Comparison of ENCODE assay signal across 8 cellular contexts in genomic region chr14:103332143-103332919, GRCh38. TPM values are rescaled to one million over a fixed set of nuclear protein-coding genes. Genes with fewer than 3 reads are reported as not detected.
DNase-seq lines count a peak whose midpoint lies in the region; ATAC-seq and TF ChIP-seq lines count a peak whose summit lies in the region.

No MANE protein-coding gene starts in this region.

- peaks cover 45% of the 10 kb centered on the region for H3K4me1 Mint-ChIP-seq in stimulated activated naive CD8-positive, alpha-beta T cell treated with anti-CD3 and anti-CD28 coated beads, Interleukin-15, Interleukin-2, amounts not matched to agents 100 ng/mL and 50 ng/mL, for 24 hours (ENCODE audit: low read depth)
- peaks cover 24% of the 10 kb centered on the region for H3K4me1 Mint-ChIP-seq in activated CD8-positive, alpha-beta T cell treated with anti-CD3 and anti-CD28 coated beads, Interleukin-2, amount 10 ng/mL, durations not matched to agents 7 days and 5 days (ENCODE audit: low read depth)

- POLR2A ChIA-PET in activated CD8-positive, alpha-beta T cell treated with anti-CD3 and anti-CD28 coated beads, Interleukin-2, amount 10 ng/mL, durations not matched to agents 7 days and 5 days (lab: Charles Lee): interaction anchor here (0.7 to 2.2 kb wide), 3 partner anchors 13 to 226 kb away, joined by 3 to 5 read pairs (median 5); no protein-coding TSS in a partner anchor

- intact Hi-C loops in right lobe of liver (cut with DNase I): no loop called here

- peaks cover 23% of the 10 kb centered on the region for H3K36me3 Mint-ChIP-seq in stimulated activated naive CD8-positive, alpha-beta T cell treated with anti-CD3 and anti-CD28 coated beads, Interleukin-15, Interleukin-2, amounts not matched to agents 100 ng/mL and 50 ng/mL, for 24 hours (ENCODE audit: low read depth)
- peaks cover 27% of the 10 kb centered on the region for H3K36me3 Mint-ChIP-seq in activated CD8-positive, alpha-beta T cell treated with anti-CD3 and anti-CD28 coated beads, Interleukin-2, amount 10 ng/mL, durations not matched to agents 7 days and 5 days (ENCODE audit: low read depth)

- H3K4me3 ChIP-seq in right lobe of liver: peak overlapping the region; percentile 91

- H3K4me1 ChIP-seq in right lobe of liver: peaks cover 0 to 32% (median 12%) of the 10 kb centered on the region in 4 donors

- no peaks in the 10 kb centered on the region for H3K27me3 Mint-ChIP-seq in stimulated activated naive CD8-positive, alpha-beta T cell treated with anti-CD3 and anti-CD28 coated beads, Interleukin-15, Interleukin-2, amounts not matched to agents 100 ng/mL and 50 ng/mL, for 24 hours
- H3K27me3 Mint-ChIP-seq in activated CD8-positive, alpha-beta T cell treated with anti-CD3 and anti-CD28 coated beads, Interleukin-2, amount 10 ng/mL, durations not matched to agents 7 days and 5 days (ENCODE audit: low read depth): peaks cover 2% of the 10 kb centered on the region

- peak overlapping the region; percentile 95 for H3K4me3 Mint-ChIP-seq in stimulated activated naive CD8-positive, alpha-beta T cell treated with anti-CD3 and anti-CD28 coated beads, Interleukin-15, Interleukin-2, amounts not matched to agents 100 ng/mL and 50 ng/mL, for 24 hours
- peak overlapping the region; percentile 37 for H3K4me3 Mint-ChIP-seq in activated CD8-positive, alpha-beta T cell treated with anti-CD3 and anti-CD28 coated beads, Interleukin-2, amount 10 ng/mL, durations not matched to agents 7 days and 5 days

- H3K27ac Mint-ChIP-seq in stimulated activated naive CD8-positive, alpha-beta T cell treated with anti-CD3 and anti-CD28 coated beads, Interleukin-15, Interleukin-2, amounts not matched to agents 100 ng/mL and 50 ng/mL, for 24 hours: peak overlapping the region; percentile 78
- no peak overlapping the region for H3K27ac Mint-ChIP-seq in activated CD8-positive, alpha-beta T cell treated with anti-CD3 and anti-CD28 coated beads, Interleukin-2, amount 10 ng/mL, durations not matched to agents 7 days and 5 days

- no peaks in the 10 kb centered on the region for H3K27me3 ChIP-seq in right lobe of liver

- peaks cover 10 to 23% (median 19%) of the 10 kb centered on the region in 4 donors for H3K36me3 ChIP-seq in right lobe of liver

- WGBS in right lobe of liver (ENCODE audit: insufficient coverage, low coverage, low lambda C conversion rate, missing lambda C conversion rate): 32% methylated on average over 9 of the region's 9 CpGs

- DNase-seq in stimulated activated naive CD8-positive, alpha-beta T cell treated with anti-CD3 and anti-CD28 coated beads, Interleukin-15, Interleukin-2, amounts not matched to agents 100 U/mL and 50 U/mL, for 24 hours: no peak
- DNase-seq in activated CD8-positive, alpha-beta T cell treated with anti-CD3 and anti-CD28 coated beads, Interleukin-2, amount 10 ng/mL, durations not matched to agents 7 days and 5 days: no peak
- no peak for DNase-seq in right lobe of liver
- no peak for DNase-seq in stimulated activated naive CD4-positive, alpha-beta T cell treated with Interleukin-2 at 50 U/mL for 16 hours (lab: John Stamatoyannopoulos, UW)
- no peak for DNase-seq in Ammon's horn (ENCODE audit: low spot score)

- no peaks in the 10 kb centered on the region for H3K9me3 ChIP-seq in right lobe of liver

- no peaks in the 10 kb centered on the region for H3K9me3 Mint-ChIP-seq in stimulated activated naive CD8-positive, alpha-beta T cell treated with anti-CD3 and anti-CD28 coated beads, Interleukin-15, Interleukin-2, amounts not matched to agents 100 ng/mL and 50 ng/mL, for 24 hours
- no peaks in the 10 kb centered on the region for H3K9me3 Mint-ChIP-seq in activated CD8-positive, alpha-beta T cell treated with anti-CD3 and anti-CD28 coated beads, Interleukin-2, amount 10 ng/mL, durations not matched to agents 7 days and 5 days (ENCODE audit: insufficient read depth)

- no peak for ATAC-seq in stimulated activated naive CD8-positive, alpha-beta T cell treated with anti-CD3 and anti-CD28 coated beads, Interleukin-15, Interleukin-2, amounts not matched to agents 100 U/mL and 50 U/mL, for 24 hours
- ATAC-seq in activated CD8-positive, alpha-beta T cell treated with anti-CD3 and anti-CD28 coated beads, Interleukin-2, amount 10 ng/mL, durations not matched to agents 7 days and 5 days: no peak
- ATAC-seq in right lobe of liver (no peak), GM21786 (IDR thresholded peaks at IDR 0.05; ENCODE audit: unreplicated experiment) (no peak), GM18498 (IDR thresholded peaks at IDR 0.05; ENCODE audit: unreplicated experiment) (no peak)

- CTCF ChIA-PET in activated CD8-positive, alpha-beta T cell treated with anti-CD3 and anti-CD28 coated beads, Interleukin-2, amount 10 ng/mL, durations not matched to agents 7 days and 5 days (lab: Charles Lee): interaction anchor here (1.0 kb wide), 1 partner anchor 11 kb away, joined by 3 read pairs; no protein-coding TSS in a partner anchor

- TF ChIP-seq CTCF in right lobe of liver (IDR thresholded peaks at IDR 0.05): no peak

- TF ChIP-seq POLR2A in right lobe of liver (IDR thresholded peaks at IDR 0.05): peak; percentile 48

- peak overlapping the region; percentile 100 for H3K27ac ChIP-seq in right lobe of liver

RNA-seq across cellular contexts. Expression of gene EIF5, which starts 1.7 kb away (rescaled TPM):
- total RNA-seq in activated CD8-positive, alpha-beta T cell treated with anti-CD3 and anti-CD28 coated beads, Interleukin-2, amount 10 ng/mL, durations not matched to agents 7 days and 5 days: 100 to 1,000 TPM; 240 to 241 TPM
- total RNA-seq in right lobe of liver: 100 to 1,000 TPM; 186 to 357 (median 215) TPM

RNA-seq across cellular contexts. Expression of gene MARK3, which starts 52.9 kb away (rescaled TPM):
- 10 to 100 TPM; 76.8 to 86.7 TPM for total RNA-seq in activated CD8-positive, alpha-beta T cell treated with anti-CD3 and anti-CD28 coated beads, Interleukin-2, amount 10 ng/mL, durations not matched to agents 7 days and 5 days
- total RNA-seq in right lobe of liver: 10 to 100 TPM; 25.5 to 34.3 (median 27.3) TPM
